Comparison of ENCODE assay signal across 24 cellular contexts in the genomic region with DNA sequence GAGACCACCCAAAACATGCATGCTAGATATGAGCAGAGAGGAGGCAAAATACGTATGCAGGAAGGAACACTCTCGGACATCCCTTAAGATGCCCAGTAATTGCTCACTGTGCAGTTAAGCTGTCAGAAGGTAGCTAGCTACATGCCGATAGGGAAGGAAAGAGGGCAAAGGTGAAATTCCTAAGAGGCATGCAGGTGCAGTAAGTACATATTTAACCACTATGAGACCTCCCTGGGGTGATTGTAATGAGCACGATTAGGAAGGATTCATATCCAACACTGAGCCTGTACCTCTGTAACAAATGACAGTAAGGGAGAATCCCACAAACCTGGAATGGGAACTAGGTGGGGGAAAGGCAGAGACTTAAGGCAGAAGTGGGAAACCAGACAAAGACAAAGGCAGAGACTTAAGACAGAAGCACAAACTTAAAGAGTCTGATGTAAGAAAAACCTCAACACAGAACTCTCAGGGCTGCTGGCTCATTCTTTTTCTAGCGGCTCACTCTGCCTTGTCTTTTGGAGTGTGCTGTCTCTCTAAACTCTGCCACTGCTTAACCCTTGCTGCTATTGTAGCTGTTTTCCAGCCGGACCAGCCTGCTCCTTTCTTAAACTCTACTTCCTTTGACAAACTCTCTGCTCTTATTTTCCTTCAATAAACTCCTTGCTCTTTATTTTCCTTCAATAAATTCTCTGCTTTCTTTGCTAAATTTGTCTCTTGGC.
DNase-seq lines count a peak whose midpoint lies in the region; ATAC-seq, FAIRE-seq and TF ChIP-seq lines count a peak whose summit lies in the region.
"Had no signal": no experiment of that assay in that cellular context is flagged by ENCODE, and none has a peak within 500 bp of the region (broad histone marks: within the 10 kb centered on the region; RNA-seq: fewer than 3 reads in every experiment).

No MANE protein-coding gene starts in this region.

- H3K4me1 ChIP-seq in fibroblast of lung (ENCODE audit: control insufficient read depth, extremely low read depth, insufficient read depth, low read length), result no peaks in the 10 kb centered on the region
- H3K4me1 ChIP-seq: heart right ventricle, lower lobe of right lung, Peyer's patch, uterus had no signal

- no peak for FAIRE-seq in RCC 7860 (lab: Jason Lieb, UNC)

- H3K27ac Mint-ChIP-seq in Calu3 (ENCODE audit: unreplicated experiment) (peak overlapping the region; percentile 23), nephron (peak overlapping the region in 2 of 3 experiments; percentile 43 to 48)
- H3K27ac Mint-ChIP-seq in activated CD4-positive, alpha-beta T cell treated with anti-CD3 and anti-CD28 coated beads, Interleukin-2, amount 10 ng/mL, durations not matched to agents 24 days and 14 days, result no peak overlapping the region
- H3K27ac Mint-ChIP-seq: activated B cell treated with CpG ODN at 0.5 μM for 24 hours; activated naive CD4-positive, alpha-beta T cell treated with anti-CD3 and anti-CD28 coated beads for 36 hours had no signal

- BruUV-seq in Calu3 (replicated peaks; lab: Mats Ljungman, UMichigan), result no TSS peak

- DNase-seq in Calu3, result peak; percentile 18
- DNase-seq in RCC 7860 (ENCODE audit: low spot score), result peak; percentile 9
- peak; percentile 6 to 28 for DNase-seq in fibroblast of lung (ENCODE audit: low read depth in 2 of 2)
- no peak for DNase-seq in anterior cingulate cortex (lab: John Stamatoyannopoulos, UW)
- DNase-seq in activated CD4-positive, alpha-beta T cell treated with anti-CD3 and anti-CD28 coated beads, Interleukin-2, amount 10 ng/mL, durations not matched to agents 24 days and 14 days, result no peak
- DNase-seq: ACHN; activated B cell treated with CpG ODN at 0.5 μM for 24 hours; activated naive CD4-positive, alpha-beta T cell treated with anti-CD3 and anti-CD28 coated beads for 36 hours; activated T-cell treated with anti-CD3 and anti-CD28 coated beads, Interleukin-2, amount 50 U/mL, for 4 hours; DMS153; heart right ventricle; lower lobe of right lung; NCI-H1092 treated with DMSO at 0.1 percent for 48 hours; NCI-H2081; NCI-H446 treated with DMSO at 0.1 percent for 48 hours; nucleus accumbens; Peyer's patch; right cardiac atrium; uterus had no signal

- no peak overlapping the region for H3K27ac ChIP-seq in fibroblast of lung (ENCODE audit: insufficient read depth, low read length)
- H3K27ac ChIP-seq: C4-2B, heart right ventricle, lower lobe of right lung, Peyer's patch, uterus had no signal

- no peaks in the 10 kb centered on the region for H3K27me3 Mint-ChIP-seq in Calu3 (ENCODE audit: unreplicated experiment)
- H3K27me3 Mint-ChIP-seq in nephron (ENCODE audit: low read depth), result no peaks in the 10 kb centered on the region
- H3K27me3 Mint-ChIP-seq in activated CD4-positive, alpha-beta T cell treated with anti-CD3 and anti-CD28 coated beads, Interleukin-2, amount 10 ng/mL, durations not matched to agents 24 days and 14 days, result no peaks in the 10 kb centered on the region
- H3K27me3 Mint-ChIP-seq: activated B cell treated with CpG ODN at 0.5 μM for 24 hours had no signal

- H3K4me1 Mint-ChIP-seq in Calu3 (ENCODE audit: low read depth, unreplicated experiment), result peaks cover 15% of the 10 kb centered on the region
- H3K4me1 Mint-ChIP-seq in nephron, result no peaks in the 10 kb centered on the region
- H3K4me1 Mint-ChIP-seq in activated CD4-positive, alpha-beta T cell treated with anti-CD3 and anti-CD28 coated beads, Interleukin-2, amount 10 ng/mL, durations not matched to agents 24 days and 14 days, result no peaks in the 10 kb centered on the region
- H3K4me1 Mint-ChIP-seq: activated B cell treated with CpG ODN at 0.5 μM for 24 hours had no signal

- no peaks in the 10 kb centered on the region for H3K27me3 ChIP-seq in fibroblast of lung (ENCODE audit: control insufficient read depth, insufficient read depth, low read length)
- H3K27me3 ChIP-seq: heart right ventricle, Peyer's patch, uterus had no signal

- no peak overlapping the region for H2AFZ ChIP-seq in fibroblast of lung (ENCODE audit: low read length)

- H3K4me3 Mint-ChIP-seq in Calu3 (ENCODE audit: low read depth, unreplicated experiment) (peak overlapping the region; percentile 35), nephron (no peak overlapping the region)
- H3K4me3 Mint-ChIP-seq in activated CD4-positive, alpha-beta T cell treated with anti-CD3 and anti-CD28 coated beads, Interleukin-2, amount 10 ng/mL, durations not matched to agents 24 days and 14 days, result no peak overlapping the region
- H3K4me3 Mint-ChIP-seq: activated B cell treated with CpG ODN at 0.5 μM for 24 hours; activated naive CD4-positive, alpha-beta T cell treated with anti-CD3 and anti-CD28 coated beads for 36 hours; activated T-cell treated with anti-CD3 and anti-CD28 coated beads, Interleukin-2, amount 50 U/mL, for 4 hours had no signal

- no peak overlapping the region for H3K4me3 ChIP-seq in fibroblast of lung (replicated peaks in 1 of 4; ENCODE audit: control extremely low read depth in 1 of 4, insufficient read depth in 1 of 4, low read depth in 3 of 4, low read length in 4 of 4)
- H3K4me3 ChIP-seq: heart right ventricle, lower lobe of right lung, Peyer's patch, uterus had no signal

- H3K79me2 ChIP-seq in fibroblast of lung (ENCODE audit: control insufficient read depth, insufficient read depth, low read length), result no peaks in the 10 kb centered on the region

- CTCF ChIA-PET in Calu3 (lab: Charles Lee), result interaction anchor here (0.6 kb wide), 1 partner anchor 21 kb away, joined by 3 read pairs; no protein-coding TSS in a partner anchor

- H3K9me3 Mint-ChIP-seq in Calu3 (ENCODE audit: low read depth, unreplicated experiment) (peaks cover 5% of the 10 kb centered on the region), nephron (peaks cover 20% of the 10 kb centered on the region)
- H3K9me3 Mint-ChIP-seq in activated CD4-positive, alpha-beta T cell treated with anti-CD3 and anti-CD28 coated beads, Interleukin-2, amount 10 ng/mL, durations not matched to agents 24 days and 14 days, result peaks cover 1% of the 10 kb centered on the region
- H3K9me3 Mint-ChIP-seq: activated naive CD4-positive, alpha-beta T cell treated with anti-CD3 and anti-CD28 coated beads for 36 hours had no signal

- no peaks in the 10 kb centered on the region for H3K36me3 Mint-ChIP-seq in Calu3 (ENCODE audit: insufficient read depth, unreplicated experiment)
- H3K36me3 Mint-ChIP-seq in nephron (ENCODE audit: low read depth), result peaks cover 36% of the 10 kb centered on the region
- H3K36me3 Mint-ChIP-seq in activated CD4-positive, alpha-beta T cell treated with anti-CD3 and anti-CD28 coated beads, Interleukin-2, amount 10 ng/mL, durations not matched to agents 24 days and 14 days (ENCODE audit: low read depth), result no peaks in the 10 kb centered on the region

- H3K9me3 ChIP-seq in fibroblast of lung (ENCODE audit: control insufficient read depth, insufficient read depth, low read depth, low read length), result no peaks in the 10 kb centered on the region
- H3K9me3 ChIP-seq: lower lobe of right lung, Peyer's patch, uterus had no signal

- H3K4me2 ChIP-seq in fibroblast of lung (ENCODE audit: extremely low read depth, insufficient read depth, low read length), result no peak overlapping the region

- intact Hi-C loops in Calu3 (cut with micrococcal nuclease; ENCODE audit: unreplicated experiment), result no loop called here
- intact Hi-C loops in activated CD4-positive, alpha-beta T cell treated with anti-CD3 and anti-CD28 coated beads, Interleukin-2, amount 10 ng/mL, durations not matched to agents 24 days and 14 days (cut with micrococcal nuclease), result no loop called here

- no peaks in the 10 kb centered on the region for H4K20me1 ChIP-seq in fibroblast of lung (ENCODE audit: control insufficient read depth, extremely low read depth, insufficient read depth, low read length)

- no peak overlapping the region for H3K9ac ChIP-seq in fibroblast of lung (ENCODE audit: insufficient read depth, low read length)

- ATAC-seq in HG03565 (IDR thresholded peaks at IDR 0.05; ENCODE audit: unreplicated experiment) (no peak), HG03039 (IDR thresholded peaks at IDR 0.05; ENCODE audit: unreplicated experiment) (no peak)
- ATAC-seq: activated T-cell treated with anti-CD3 and anti-CD28 coated beads, Interleukin-2, amount 50 U/mL, for 4 hours; HCT116; lower lobe of right lung; right cardiac atrium had no signal

- H3K36me3 ChIP-seq in fibroblast of lung (ENCODE audit: control insufficient read depth, insufficient read depth, low read length), result no peaks in the 10 kb centered on the region
- H3K36me3 ChIP-seq: heart right ventricle, lower lobe of right lung, Peyer's patch, uterus had no signal

- no peak for TF ChIP-seq CTCF in Calu3 (IDR thresholded peaks at IDR 0.05; ENCODE audit: unreplicated experiment)
- no peak for TF ChIP-seq CTCF in fibroblast of lung (conservative IDR thresholded peaks at IDR 0.05 in 1 of 2, IDR thresholded peaks at IDR 0.05 in 1 of 2; ENCODE audit: low read depth in 1 of 2, low read length in 2 of 2)
- TF ChIP-seq CTCF in nephron (IDR thresholded peaks at IDR 0.05; ENCODE audit: unreplicated experiment in 3 of 3), result no peak

Comparison
In these comparisons a context has a peak if more than half of its experiments do, and no peak if none do; other contexts are left out.
1. DNase-seq: peak in Calu3 (single experiment), RCC 7860 (single experiment) and fibroblast of lung (2 of 2); none in anterior cingulate cortex (0 of 58) and activated CD4-positive, alpha-beta T cell treated with anti-CD3 and anti-CD28 coated beads, Interleukin-2, amount 10 ng/mL, durations not matched to agents 24 days and 14 days (single experiment).